Comparison of ENCODE assay signal across 19 cellular contexts in the genomic region with DNA sequence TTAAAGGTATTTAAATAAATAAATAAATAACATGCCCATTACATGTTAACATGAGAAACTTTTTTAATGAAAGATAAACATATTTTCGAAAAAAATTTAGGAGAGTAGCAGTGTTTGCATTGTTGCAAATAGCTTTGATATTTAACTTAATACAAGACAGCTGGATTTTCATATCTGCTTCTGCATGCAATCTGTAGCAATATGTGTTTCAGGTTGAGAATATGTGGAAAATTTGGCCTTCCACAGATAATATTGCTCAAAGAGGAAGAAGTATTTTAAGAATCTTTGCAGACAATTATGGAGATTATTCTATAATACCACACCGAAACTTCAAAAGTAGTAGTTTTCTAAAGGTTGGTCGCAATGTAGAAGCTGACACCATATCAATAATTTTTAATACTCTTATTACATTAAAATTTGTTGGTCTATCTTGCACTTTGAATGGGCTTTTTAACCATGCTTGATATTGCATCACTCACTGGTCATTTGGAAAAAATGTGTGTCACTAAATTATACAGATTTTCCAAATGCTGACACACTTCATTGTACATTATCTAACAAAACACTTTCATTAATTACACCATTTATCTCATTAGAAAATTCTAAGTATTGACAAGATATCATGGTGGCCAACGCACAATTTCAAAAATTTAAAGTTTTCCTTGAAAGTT.
DNase-seq lines count a peak whose midpoint lies in the region; ATAC-seq and TF ChIP-seq lines count a peak whose summit lies in the region.
"Had no signal": no experiment of that assay in that cellular context is flagged by ENCODE, and none has a peak within 500 bp of the region (broad histone marks: within the 10 kb centered on the region; RNA-seq: fewer than 3 reads in every experiment).

No MANE protein-coding gene starts in this region.

- no peaks in the 10 kb centered on the region for H3K27me3 Mint-ChIP-seq in activated CD8-positive, alpha-beta memory T cell treated with anti-CD3 and anti-CD28 coated beads, Interleukin-2, amount 10 ng/mL, durations not matched to agents 7 days and 5 days
- H3K27me3 Mint-ChIP-seq: CD4-positive, alpha-beta memory T cell; IgD-negative memory B cell had no signal

- H3K4me1 ChIP-seq in GM23248 (ENCODE audit: insufficient read depth) = no peaks in the 10 kb centered on the region
- no peaks in the 10 kb centered on the region for H3K4me1 ChIP-seq in adipocyte (ENCODE audit: control insufficient read depth, insufficient read depth, low read length)
- H3K4me1 ChIP-seq: BLaER1 had no signal

- no peak overlapping the region for H3K4me3 Mint-ChIP-seq in activated CD8-positive, alpha-beta memory T cell treated with anti-CD3 and anti-CD28 coated beads, Interleukin-2, amount 10 ng/mL, durations not matched to agents 7 days and 5 days
- H3K4me3 Mint-ChIP-seq: CD14-positive monocyte; CD4-positive, alpha-beta memory T cell; GM23338; HFFc6; IgD-negative memory B cell had no signal

- no peak overlapping the region for H3K27ac Mint-ChIP-seq in activated CD8-positive, alpha-beta memory T cell treated with anti-CD3 and anti-CD28 coated beads, Interleukin-2, amount 10 ng/mL, durations not matched to agents 7 days and 5 days
- H3K27ac Mint-ChIP-seq: CD14-positive monocyte; CD4-positive, alpha-beta memory T cell; GM23338; HFFc6; IgD-negative memory B cell had no signal

- H3F3A ChIP-seq in GM23248 (ENCODE audit: insufficient read depth) = no peaks in the 10 kb centered on the region

- no peaks in the 10 kb centered on the region for H3K36me3 ChIP-seq in GM23248 (ENCODE audit: low read depth)
- H3K36me3 ChIP-seq in adipocyte (ENCODE audit: control insufficient read depth, insufficient read depth, low read length, severe bottlenecking) = no peaks in the 10 kb centered on the region
- H3K36me3 ChIP-seq: BLaER1 had no signal

- no peak overlapping the region for H3K27ac ChIP-seq in GM23248
- H3K27ac ChIP-seq: BLaER1, HL-60 had no signal

- H3K9ac ChIP-seq in GM23248 (no peak overlapping the region), adipocyte (ENCODE audit: low read length) (no peak overlapping the region)
- H3K9ac ChIP-seq: BLaER1 had no signal

- H3K9me3 ChIP-seq in GM23248 (ENCODE audit: low read depth) = no peaks in the 10 kb centered on the region
- peaks cover 21% of the 10 kb centered on the region for H3K9me3 ChIP-seq in adipocyte (ENCODE audit: control insufficient read depth, low read length)
- H3K9me3 ChIP-seq: BLaER1 had no signal

- WGBS in GM23248 (ENCODE audit: low coverage in 1 of 2, low lambda C conversion rate in 2 of 2, missing lambda C conversion rate in 2 of 2), 2 experiments = 39 to 44% methylated on average over 4 of the region's 4 CpGs

- no peaks in the 10 kb centered on the region; the same call in 1 of the 2 replicates for H3K9me2 ChIP-seq in GM23248 (ENCODE audit: insufficient read depth)

- H3K36me3 Mint-ChIP-seq in activated CD8-positive, alpha-beta memory T cell treated with anti-CD3 and anti-CD28 coated beads, Interleukin-2, amount 10 ng/mL, durations not matched to agents 7 days and 5 days = no peaks in the 10 kb centered on the region
- H3K36me3 Mint-ChIP-seq: CD14-positive monocyte; CD4-positive, alpha-beta memory T cell; IgD-negative memory B cell had no signal

- H4K20me1 ChIP-seq in GM23248 (ENCODE audit: insufficient read depth) = no peaks in the 10 kb centered on the region
- H4K20me1 ChIP-seq: BLaER1 had no signal

- DNase-seq in AG10803 (ENCODE audit: low read depth) = peak; percentile 24
- DNase-seq in GM23248 = peak; percentile 25
- DNase-seq in adipocyte (ENCODE audit: low read depth) = peak; percentile 85
- peak; percentile 48 for DNase-seq in fibroblast of gingiva (ENCODE audit: low read depth)
- DNase-seq in germinal center (ENCODE audit: low spot score) = no peak
- DNase-seq in AML-193 (lab: John Stamatoyannopoulos, UW) = no peak
- DNase-seq in DMS114 treated with DMSO at 0.1 percent for 48 hours (lab: John Stamatoyannopoulos, UW; ENCODE audit: unreplicated experiment) = no peak
- no peak for DNase-seq in activated CD8-positive, alpha-beta memory T cell treated with anti-CD3 and anti-CD28 coated beads, Interleukin-2, amount 10 ng/mL, durations not matched to agents 7 days and 5 days
- DNase-seq: CD4-positive, alpha-beta memory T cell; DMS79 treated with DMSO at 0.1 percent for 48 hours; H7; HFFc6; KG1 had no signal

- H3K27me3 ChIP-seq in GM23248 (replicated peaks; ENCODE audit: insufficient read depth) (no peaks in the 10 kb centered on the region), adipocyte (replicated peaks; ENCODE audit: control insufficient read depth, insufficient read depth, low read length) (no peaks in the 10 kb centered on the region)
- H3K27me3 ChIP-seq: BLaER1 had no signal

- peaks cover 2% of the 10 kb centered on the region for H3K9me3 Mint-ChIP-seq in activated CD8-positive, alpha-beta memory T cell treated with anti-CD3 and anti-CD28 coated beads, Interleukin-2, amount 10 ng/mL, durations not matched to agents 7 days and 5 days (ENCODE audit: low read depth)

- no peak overlapping the region for H2AFZ ChIP-seq in GM23248
- H2AFZ ChIP-seq: GM23338 had no signal

- H3K4me1 Mint-ChIP-seq in activated CD8-positive, alpha-beta memory T cell treated with anti-CD3 and anti-CD28 coated beads, Interleukin-2, amount 10 ng/mL, durations not matched to agents 7 days and 5 days = no peaks in the 10 kb centered on the region
- H3K4me1 Mint-ChIP-seq: CD14-positive monocyte; CD4-positive, alpha-beta memory T cell; GM23338; IgD-negative memory B cell had no signal

- in situ Hi-C loops in GM23248 (cut with MboI) = no loop called here

- CTCF ChIA-PET in activated CD8-positive, alpha-beta memory T cell treated with anti-CD3 and anti-CD28 coated beads, Interleukin-2, amount 10 ng/mL, durations not matched to agents 7 days and 5 days (lab: Charles Lee) = no interaction called here

- ATAC-seq in activated CD8-positive, alpha-beta memory T cell treated with anti-CD3 and anti-CD28 coated beads, Interleukin-2, amount 10 ng/mL, durations not matched to agents 7 days and 5 days = no peak
- ATAC-seq: GM23338, HCT116 had no signal

- H3K4me2 ChIP-seq in GM23248 (ENCODE audit: unreplicated experiment) = no peak overlapping the region
- H3K4me2 ChIP-seq: BLaER1, GM23338 had no signal

- no peaks in the 10 kb centered on the region for H3K79me2 ChIP-seq in GM23248 (ENCODE audit: insufficient read depth)

- H3K4me3 ChIP-seq in AG10803 (ENCODE audit: low read length) (no peak overlapping the region), GM23248 (no peak overlapping the region), adipocyte (ENCODE audit: low read length) (no peak overlapping the region)
- H3K4me3 ChIP-seq: BLaER1, GM23338 had no signal

- no peak for TF ChIP-seq CTCF in AG10803 (conservative IDR thresholded peaks at IDR 0.05; ENCODE audit: low read length)

Comparison
In these comparisons a context has a peak if more than half of its experiments do, and no peak if none do; other contexts are left out.
1. DNase-seq: peak in AG10803 (single experiment), GM23248 (single experiment), adipocyte (single experiment) and fibroblast of gingiva (single experiment); none in germinal center (single experiment), AML-193 (0 of 2), DMS114 treated with DMSO at 0.1 percent for 48 hours (single experiment) and activated CD8-positive, alpha-beta memory T cell treated with anti-CD3 and anti-CD28 coated beads, Interleukin-2, amount 10 ng/mL, durations not matched to agents 7 days and 5 days (single experiment).